In the genomic region with DNA sequence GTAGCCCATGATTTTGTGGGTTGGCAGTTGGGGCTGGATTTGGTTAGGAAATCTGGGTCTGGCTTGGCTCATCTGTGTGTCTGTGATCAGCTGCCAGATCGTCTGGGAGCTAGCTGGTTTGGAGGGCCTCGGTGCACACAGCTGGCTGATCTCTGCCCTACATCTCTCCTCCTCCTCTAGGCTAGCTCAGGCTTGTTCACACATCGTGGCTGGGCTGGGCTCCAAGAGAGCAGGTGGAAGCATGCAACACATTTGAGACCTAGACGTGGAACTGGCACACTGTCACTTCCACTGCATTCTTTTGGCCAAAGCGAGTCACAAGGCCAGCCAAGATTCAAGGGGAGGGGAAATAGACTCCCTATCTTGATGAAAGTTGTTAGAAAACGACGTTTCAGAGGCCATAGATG, we compare ENCODE assay signal across 8 cellular contexts. TPM values are rescaled to one million over a fixed set of nuclear protein-coding genes. Genes with fewer than 3 reads are reported as not detected.
A peak's percentile ranks its signal among the peaks of the same experiment; 100 is the strongest.
DNase-seq lines count a peak whose midpoint lies in the region; ATAC-seq and TF ChIP-seq lines count a peak whose summit lies in the region.

No MANE protein-coding gene starts in this region.

- H3K4me1 ChIP-seq in foreskin keratinocyte: peaks cover 12% of the 10 kb centered on the region

- H3K27ac ChIP-seq in foreskin keratinocyte: no peak overlapping the region

- peak; percentile 88 for DNase-seq in HFF-Myc (ENCODE audit: extremely low read depth, low read depth)
- peak; percentile 95 for DNase-seq in RPMI7951 (ENCODE audit: low read depth)
- peak; percentile 89 to 92 for DNase-seq in foreskin keratinocyte
- peak; percentile 72 for DNase-seq in sciatic nerve (ENCODE audit: low spot score)
- no peak for DNase-seq in GM10266 (ENCODE audit: extremely low spot score)
- no peak for DNase-seq in activated gamma-delta T cell treated with Interleukin-2 at 50 U/mL for 16 hours
- DNase-seq in activated effector memory CD4-positive, alpha-beta T cell treated with anti-CD3 and anti-CD28 coated beads, Interleukin-2, amount 50 U/mL, for 16 hours: no peak

- ATAC-seq in foreskin keratinocyte: peak; percentile 100
- ATAC-seq in sciatic nerve: peak; percentile 95
- no peak for ATAC-seq in HG02973 (IDR thresholded peaks at IDR 0.05; ENCODE audit: unreplicated experiment)

- intact Hi-C loops in sciatic nerve (cut with DNase I): no loop called here

- TF ChIP-seq CTCF in HFF-Myc (IDR thresholded peaks at IDR 0.05; ENCODE audit: low read depth, low read length, missing control alignments): no peak
- TF ChIP-seq CTCF in foreskin keratinocyte (conservative IDR thresholded peaks at IDR 0.05): no peak
- no peak for TF ChIP-seq CTCF in GM10266 (IDR thresholded peaks at IDR 0.05; ENCODE audit: control insufficient read depth, insufficient read depth, low read depth, missing control alignments)

- no peaks in the 10 kb centered on the region for H3K27me3 ChIP-seq in foreskin keratinocyte

- no peak overlapping the region for H3K4me3 ChIP-seq in HFF-Myc (replicated peaks; ENCODE audit: low read depth, low read length)

RNA-seq across cellular contexts. Expression of gene NDUFAF5, which starts 15.9 kb away (rescaled TPM):
- 34.1 and 35.0 TPM in 2 replicates for total RNA-seq in RPMI7951 (2014; rRNA removed; shearing (Covaris generic))
- total RNA-seq in foreskin keratinocyte (22.8 and 25.5 TPM in 2 replicates), sciatic nerve (28.2 TPM)
- 21.1 and 26.7 TPM in 2 replicates for polyA plus RNA-seq in foreskin keratinocyte

RNA-seq across cellular contexts. Expression of gene ESF1, which starts 16.0 kb away (rescaled TPM):
- 11.5 and 17.3 TPM in 2 replicates for total RNA-seq in RPMI7951 (2014; rRNA removed; shearing (Covaris generic))
- total RNA-seq in foreskin keratinocyte (16.9 and 21.2 TPM in 2 replicates), sciatic nerve (21.5 TPM)
- 6.3 and 7.6 TPM in 2 replicates for polyA plus RNA-seq in foreskin keratinocyte

Comparison
In these comparisons a context has a peak if more than half of its experiments do, and no peak if none do; other contexts are left out.
1. DNase-seq: peak in HFF-Myc (single experiment), RPMI7951 (single experiment), foreskin keratinocyte (2 of 2) and sciatic nerve (single experiment); none in GM10266 (single experiment), activated gamma-delta T cell treated with Interleukin-2 at 50 U/mL for 16 hours (single experiment) and activated effector memory CD4-positive, alpha-beta T cell treated with anti-CD3 and anti-CD28 coated beads, Interleukin-2, amount 50 U/mL, for 16 hours (single experiment).